Comparison of ENCODE assay signal across 11 cellular contexts in the genomic region with DNA sequence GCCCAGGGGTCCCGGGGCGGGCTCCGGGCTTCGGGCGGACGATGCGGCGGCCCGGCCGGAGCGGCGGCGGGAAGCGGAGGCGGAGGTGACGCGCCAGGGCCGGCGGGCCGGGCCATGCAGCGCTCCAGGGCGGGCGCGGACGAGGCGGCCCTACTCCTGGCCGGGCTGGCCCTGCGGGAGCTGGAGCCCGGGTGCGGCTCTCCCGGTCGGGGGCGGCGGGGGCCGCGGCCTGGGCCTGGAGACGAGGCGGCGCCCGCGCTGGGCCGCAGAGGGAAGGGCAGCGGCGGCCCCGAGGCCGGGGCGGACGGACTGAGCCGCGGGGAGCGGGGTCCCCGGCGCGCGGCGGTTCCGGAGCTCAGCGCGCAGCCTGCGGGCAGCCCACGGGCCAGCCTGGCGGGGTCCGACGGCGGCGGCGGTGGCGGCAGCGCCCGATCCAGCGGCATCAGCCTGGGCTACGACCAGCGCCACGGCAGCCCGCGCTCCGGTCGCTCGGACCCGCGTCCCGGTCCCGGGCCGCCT. TPM values are rescaled to one million over a fixed set of nuclear protein-coding genes. Genes with fewer than 3 reads are reported as not detected.
DNase-seq lines count a peak whose midpoint lies in the region; TF ChIP-seq lines count a peak whose summit lies in the region.
"Had no signal": no experiment of that assay in that cellular context is flagged by ENCODE, and none has a peak within 500 bp of the region (broad histone marks: within the 10 kb centered on the region; RNA-seq: fewer than 3 reads in every experiment).

No MANE protein-coding gene starts in this region.

- peaks cover 17% of the 10 kb centered on the region for H3K27me3 Mint-ChIP-seq in Calu3 (ENCODE audit: unreplicated experiment)

- H3K36me3 ChIP-seq in WERI-Rb-1 (no peaks in the 10 kb centered on the region), rectal smooth muscle tissue (ENCODE audit: control insufficient read depth, insufficient read depth, low read length) (no peaks in the 10 kb centered on the region)

- peaks cover 19% of the 10 kb centered on the region for H3K36me3 Mint-ChIP-seq in Calu3 (ENCODE audit: insufficient read depth, unreplicated experiment)

- peaks cover 13% of the 10 kb centered on the region for H3K4me1 Mint-ChIP-seq in Calu3 (ENCODE audit: low read depth, unreplicated experiment)

- no peak overlapping the region for H3K9ac ChIP-seq in rectal smooth muscle tissue (ENCODE audit: low read length)

- TF ChIP-seq CTCF in Calu3 (IDR thresholded peaks at IDR 0.05; ENCODE audit: unreplicated experiment) (no peak), WERI-Rb-1 (IDR thresholded peaks at IDR 0.05; ENCODE audit: low read depth, low read length) (no peak)

- H3K27ac ChIP-seq in WERI-Rb-1 (no peak overlapping the region), rectal smooth muscle tissue (ENCODE audit: low read depth, low read length) (no peak overlapping the region)

- peak overlapping the region; percentile 55 for H3K4me3 Mint-ChIP-seq in Calu3 (ENCODE audit: low read depth, unreplicated experiment)
- H3K4me3 Mint-ChIP-seq: dendritic cell treated with granulocyte-macrophage colony-stimulating factor and Interleukin-4, amounts not matched to agents 40 ng/mL and 50 ng/mL, for 4 days had no signal

- CTCF ChIA-PET in Calu3 (lab: Charles Lee): interaction anchor here (0.5 to 1.0 kb wide), 3 partner anchors 59 to 224 kb away, joined by 3 to 5 read pairs (median 3); no protein-coding TSS in a partner anchor

- H3K27me3 ChIP-seq in WERI-Rb-1 (ENCODE audit: insufficient read depth, low read depth, severe bottlenecking) (no peaks in the 10 kb centered on the region), rectal smooth muscle tissue (ENCODE audit: control insufficient read depth, insufficient read depth, low read length) (no peaks in the 10 kb centered on the region)

- no peaks in the 10 kb centered on the region for H3K9me3 Mint-ChIP-seq in Calu3 (ENCODE audit: low read depth, unreplicated experiment)
- H3K9me3 Mint-ChIP-seq: dendritic cell treated with granulocyte-macrophage colony-stimulating factor and Interleukin-4, amounts not matched to agents 40 ng/mL and 50 ng/mL, for 4 days; T-helper 1 cell treated with Interleukin-12 subunit alpha and Interleukin-12 subunit beta and Interleukin-4 antibody, amounts not matched to agents 30 μg/mL and 1 μg/mL, for 36 hours had no signal

- H3K27ac Mint-ChIP-seq in Calu3 (ENCODE audit: unreplicated experiment): no peak overlapping the region
- H3K27ac Mint-ChIP-seq: dendritic cell treated with granulocyte-macrophage colony-stimulating factor and Interleukin-4, amounts not matched to agents 40 ng/mL and 50 ng/mL, for 4 days; T-helper 1 cell treated with Interleukin-12 subunit alpha and Interleukin-12 subunit beta and Interleukin-4 antibody, amounts not matched to agents 30 μg/mL and 1 μg/mL, for 36 hours had no signal

- peak overlapping the region; percentile 35 for H3K4me3 ChIP-seq in WERI-Rb-1 (ENCODE audit: low read depth, low read length)
- peak overlapping the region; percentile 65 for H3K4me3 ChIP-seq in rectal smooth muscle tissue (ENCODE audit: low read length)

- no peaks in the 10 kb centered on the region for H3K4me1 ChIP-seq in rectal smooth muscle tissue (ENCODE audit: control insufficient read depth, insufficient read depth, low read length)

- no peaks in the 10 kb centered on the region for H3K9me3 ChIP-seq in WERI-Rb-1 (ENCODE audit: severe bottlenecking)

- peak; percentile 47 for DNase-seq in Calu3
- DNase-seq in WERI-Rb-1: no peak
- DNase-seq in cardiac septum (ENCODE audit: low spot score): peak; percentile 58
- no peak for DNase-seq in activated gamma-delta T cell (lab: John Stamatoyannopoulos, UW)
- no peak for DNase-seq in OCI-M1 (lab: John Stamatoyannopoulos, UW)
- DNase-seq in NCI-H2029 treated with DMSO at 0.1 percent for 48 hours (lab: John Stamatoyannopoulos, UW): no peak
- no peak for DNase-seq in effector CD4-positive, alpha-beta T cell
- DNase-seq: stimulated activated CD4-positive, alpha-beta T cell treated with anti-CD3 and anti-CD28 coated beads, Interleukin-4, amount 100 ng/mL, for 24 hours had no signal

- no TSS peak for BruUV-seq in Calu3 (replicated peaks; lab: Mats Ljungman, UMichigan)

- intact Hi-C loops in Calu3 (cut with micrococcal nuclease; ENCODE audit: unreplicated experiment): no loop called here
- intact Hi-C loops in cardiac septum (cut with DNase I): loop anchor here (5.0 kb wide), 1 partner anchor 55 kb away; the partner anchor contains the start of gene UBA2

RNA-seq across cellular contexts. Expression of gene WTIP, which starts 0.4 kb away (rescaled TPM):
- total RNA-seq in Calu3 (2022) (5.3 and 6.9 TPM in 2 replicates), cardiac septum (34.7 TPM)

RNA-seq across cellular contexts. Expression of gene UBA2, which starts 53.7 kb away (rescaled TPM):
- total RNA-seq in Calu3 (2022): 137 and 158 TPM in 2 replicates
- total RNA-seq in cardiac septum: 49.3 TPM

Comparison
In these comparisons a context has a peak if more than half of its experiments do, and no peak if none do; other contexts are left out.
1. DNase-seq: peak in Calu3 (single experiment) and cardiac septum (single experiment); none in WERI-Rb-1 (single experiment), activated gamma-delta T cell (single experiment), OCI-M1 (single experiment), NCI-H2029 treated with DMSO at 0.1 percent for 48 hours (single experiment) and effector CD4-positive, alpha-beta T cell (single experiment).